ENCODE assay signal across 8 cellular contexts in the genomic region with DNA sequence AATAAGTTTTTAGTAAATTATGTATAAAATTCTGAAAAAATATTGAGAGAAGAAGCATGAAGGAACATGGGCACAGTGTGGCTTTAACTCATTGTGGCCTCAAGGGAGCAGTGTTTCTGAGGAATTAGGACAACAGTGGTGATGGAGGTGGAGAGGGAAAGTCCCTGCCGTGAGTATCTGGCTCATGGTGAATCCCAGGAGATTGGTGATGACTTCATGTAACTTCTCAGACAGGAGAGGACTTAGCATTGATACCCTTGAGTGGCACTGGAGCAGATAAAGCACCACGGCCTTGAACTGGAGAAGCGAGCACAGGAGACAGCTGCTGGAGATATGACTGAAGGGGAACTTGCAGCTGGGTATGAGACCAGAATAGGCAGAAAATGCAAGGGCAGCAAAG. TPM values are rescaled to one million over a fixed set of nuclear protein-coding genes. Genes with fewer than 3 reads are reported as not detected.
DNase-seq lines count a peak whose midpoint lies in the region; ATAC-seq, FAIRE-seq and TF ChIP-seq lines count a peak whose summit lies in the region.

No MANE protein-coding gene starts in this region.

- H3K27me3 Mint-ChIP-seq in activated naive CD8-positive, alpha-beta T cell treated with anti-CD3 and anti-CD28 coated beads for 36 hours: no peaks in the 10 kb centered on the region

- TF ChIP-seq POLR2A in ovary (IDR thresholded peaks at IDR 0.05): no peak

- no peak for TF ChIP-seq EP300 in ovary (IDR thresholded peaks at IDR 0.05)

- peaks cover 6% of the 10 kb centered on the region for H3K9me3 Mint-ChIP-seq in activated naive CD8-positive, alpha-beta T cell treated with anti-CD3 and anti-CD28 coated beads for 36 hours

- DNase-seq in D721Med (ENCODE audit: insufficient read length, low spot score) (no peak), GM20000 (ENCODE audit: low spot score) (peak; percentile 12), RCC 7860 (ENCODE audit: low spot score) (peak; percentile 31), foreskin keratinocyte (peak; percentile 66 to 83), ovary (no peak)
- DNase-seq in activated effector memory CD4-positive, alpha-beta T cell treated with Interleukin-2 at 50 U/mL for 16 hours: no peak
- DNase-seq in activated naive CD8-positive, alpha-beta T cell treated with anti-CD3 and anti-CD28 coated beads for 36 hours: no peak

- no peaks in the 10 kb centered on the region for H3K9me3 ChIP-seq in ovary

- H3K27me3 ChIP-seq in foreskin keratinocyte (no peaks in the 10 kb centered on the region), ovary (no peaks in the 10 kb centered on the region)

- no peak overlapping the region for H3K4me3 Mint-ChIP-seq in activated naive CD8-positive, alpha-beta T cell treated with anti-CD3 and anti-CD28 coated beads for 36 hours

- no peaks in the 10 kb centered on the region for H3K36me3 ChIP-seq in ovary

- WGBS in ovary, 3 donors: 29 to 46% (median 31%) methylated on average over 3 of the region's 3 CpGs

- H3K4me1 ChIP-seq in foreskin keratinocyte (no peaks in the 10 kb centered on the region), ovary (ENCODE audit: insufficient read depth) (no peaks in the 10 kb centered on the region)

- ATAC-seq in HG03432 (IDR thresholded peaks at IDR 0.05; ENCODE audit: unreplicated experiment) (peak; percentile 100), foreskin keratinocyte (peak; percentile 100)

- no peaks in the 10 kb centered on the region for H3K4me1 Mint-ChIP-seq in activated naive CD8-positive, alpha-beta T cell treated with anti-CD3 and anti-CD28 coated beads for 36 hours

- peak; percentile 66 for TF ChIP-seq CTCF in D721Med (IDR thresholded peaks at IDR 0.05; ENCODE audit: insufficient read depth, missing control alignments)
- TF ChIP-seq CTCF in GM20000 (IDR thresholded peaks at IDR 0.05; ENCODE audit: extremely low read depth, missing control alignments): peak; percentile 15
- peak; percentile 83 for TF ChIP-seq CTCF in foreskin keratinocyte (conservative IDR thresholded peaks at IDR 0.05)
- TF ChIP-seq CTCF in ovary (IDR thresholded peaks at IDR 0.05): no peak

- no peak overlapping the region for H3K27ac Mint-ChIP-seq in activated naive CD8-positive, alpha-beta T cell treated with anti-CD3 and anti-CD28 coated beads for 36 hours

- intact Hi-C loops in ovary (cut with DNase I): no loop called here

- no peak overlapping the region for H3K4me3 ChIP-seq in ovary

- H3K36me3 Mint-ChIP-seq in activated naive CD8-positive, alpha-beta T cell treated with anti-CD3 and anti-CD28 coated beads for 36 hours: no peaks in the 10 kb centered on the region

- FAIRE-seq in D721Med (lab: Jason Lieb, UNC): no peak
- no peak for FAIRE-seq in RCC 7860 (lab: Jason Lieb, UNC)

- no peak overlapping the region for H3K27ac ChIP-seq in foreskin keratinocyte
- no peak overlapping the region for H3K27ac ChIP-seq in ovary

RNA-seq across cellular contexts. Expression of a gene that starts 35.0 kb away (rescaled TPM):
- 0.10 TPM in 1 of 2 replicates, not detected in the other for total RNA-seq in foreskin keratinocyte
- 0.02 TPM in 1 of 2 replicates, not detected in the other for polyA plus RNA-seq in foreskin keratinocyte
- total RNA-seq in ovary: 1 to 10 TPM in 1 of 7 donors, under 1 TPM in 6; 0.18 to 2.6 (median 0.45) TPM
- under 1 TPM; 0.08 to 0.20 TPM for polyA plus RNA-seq in ovary
- total RNA-seq in activated naive CD8-positive, alpha-beta T cell treated with anti-CD3 and anti-CD28 coated beads for 36 hours: not detected

Comparison
In these comparisons a context has a peak if more than half of its experiments do, and no peak if none do; other contexts are left out.
1. DNase-seq: peak in GM20000 (single experiment), RCC 7860 (single experiment) and foreskin keratinocyte (2 of 2); none in D721Med (single experiment), ovary (0 of 5), activated effector memory CD4-positive, alpha-beta T cell treated with Interleukin-2 at 50 U/mL for 16 hours (single experiment) and activated naive CD8-positive, alpha-beta T cell treated with anti-CD3 and anti-CD28 coated beads for 36 hours (single experiment).
2. CTCF ChIP-seq: peak in D721Med (single experiment), GM20000 (single experiment) and foreskin keratinocyte (single experiment); none in ovary (0 of 3).